ENCODE assay signal across 8 cellular contexts in the genomic region with DNA sequence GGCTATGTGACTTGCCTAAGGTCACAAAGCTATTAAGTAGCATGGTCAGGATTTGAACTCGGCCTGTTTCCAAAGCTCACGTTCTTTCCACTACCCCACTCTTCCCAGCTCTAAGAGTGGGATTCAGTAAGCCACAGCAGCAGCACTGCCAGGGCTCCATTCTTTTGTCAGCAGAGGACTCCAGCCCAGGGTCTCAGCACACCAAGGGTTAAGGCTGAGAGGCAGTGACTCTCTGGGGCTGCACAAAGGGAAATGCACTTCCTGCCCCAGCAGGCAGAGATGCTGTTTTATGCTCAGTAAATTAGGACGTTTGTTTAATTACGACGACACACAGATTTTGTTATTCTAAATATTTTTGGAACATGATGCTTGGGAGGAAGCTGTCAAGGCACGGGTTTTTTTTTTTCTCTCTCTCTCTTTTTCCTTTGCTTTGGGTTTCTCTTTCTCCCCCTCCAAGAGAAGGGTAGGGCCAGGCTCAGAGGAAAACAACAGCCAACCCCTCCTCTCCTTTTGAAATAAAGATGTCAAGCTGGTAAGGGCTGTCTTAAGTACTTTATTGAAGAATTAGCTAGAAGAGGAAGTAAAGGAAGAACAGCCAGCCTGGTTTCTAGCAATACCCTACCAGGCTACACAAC. TPM values are rescaled to one million over a fixed set of nuclear protein-coding genes. Genes with fewer than 3 reads are reported as not detected.
A peak's percentile ranks its signal among the peaks of the same experiment; 100 is the strongest.
DNase-seq lines count a peak whose midpoint lies in the region; TF ChIP-seq lines count a peak whose summit lies in the region.

No MANE protein-coding gene starts in this region.

- 6% methylated on average over 6 of the region's 6 CpGs for WGBS in suprapubic skin

- H3K27ac ChIP-seq in suprapubic skin = peak overlapping the region; percentile 98

- TF ChIP-seq CTCF in astrocyte of the spinal cord (IDR thresholded peaks at IDR 0.05; ENCODE audit: low read depth, low read length) = no peak
- no peak for TF ChIP-seq CTCF in suprapubic skin (IDR thresholded peaks at IDR 0.05)

- in situ Hi-C loops in astrocyte of the spinal cord (cut with HindIII; ENCODE audit: low sequenced_read_pairs) = no loop called here

- peak; percentile 15 for DNase-seq in DMS53 (lab: John Stamatoyannopoulos, UW)
- no peak for DNase-seq in DMS53 treated with DMSO at 0.1 percent for 48 hours (lab: John Stamatoyannopoulos, UW; ENCODE audit: unreplicated experiment)
- DNase-seq in NOMO-1 treated with DMSO at 0.1 percent for 48 hours (lab: John Stamatoyannopoulos, UW; ENCODE audit: unreplicated experiment) = peak; percentile 70
- DNase-seq in astrocyte of the spinal cord (ENCODE audit: low read depth, low spot score) = peak; percentile 53
- peak; percentile 42 for DNase-seq in kidney glomerular epithelial cell (lab: John Stamatoyannopoulos, UW)
- no peak for DNase-seq in suprapubic skin (ENCODE audit: low spot score in 2 of 2)
- no peak for DNase-seq in ureter (ENCODE audit: low spot score)
- DNase-seq in HUDEP-2 (lab: John Stamatoyannopoulos, UW; ENCODE audit: unreplicated experiment in 76 of 76) = no peak

- H3K27me3 ChIP-seq in suprapubic skin = no peaks in the 10 kb centered on the region

- peaks cover 70% of the 10 kb centered on the region for H3K4me1 ChIP-seq in suprapubic skin

- H3K9me3 ChIP-seq in suprapubic skin = no peaks in the 10 kb centered on the region

- H3K4me3 ChIP-seq in astrocyte of the spinal cord (ENCODE audit: low read depth, low read length) (peak overlapping the region; percentile 97), suprapubic skin (peak overlapping the region; percentile 78)

- no peak for TF ChIP-seq POLR2A in suprapubic skin (IDR thresholded peaks at IDR 0.05)

- H3K36me3 ChIP-seq in suprapubic skin = no peaks in the 10 kb centered on the region

- no peak for TF ChIP-seq EP300 in suprapubic skin (IDR thresholded peaks at IDR 0.05)

RNA-seq across cellular contexts. Expression of a gene that starts 2.9 kb away (rescaled TPM):
- 100 to 1,000 TPM; 284 to 323 (median 294) TPM for total RNA-seq in suprapubic skin
- total RNA-seq in ureter = 810 TPM

Comparison
In these comparisons a context has a peak if more than half of its experiments do, and no peak if none do; other contexts are left out.
1. DNase-seq: peak in DMS53 (single experiment), NOMO-1 treated with DMSO at 0.1 percent for 48 hours (single experiment), astrocyte of the spinal cord (single experiment) and kidney glomerular epithelial cell (single experiment); none in DMS53 treated with DMSO at 0.1 percent for 48 hours (single experiment), suprapubic skin (0 of 2), ureter (single experiment) and HUDEP-2 (0 of 76).